ENCODE assay signal across 8 cellular contexts in genomic region chr20:4519530-4519929, GRCh38.
A peak's percentile ranks its signal among the peaks of the same experiment; 100 is the strongest.
DNase-seq lines count a peak whose midpoint lies in the region; ATAC-seq and TF ChIP-seq lines count a peak whose summit lies in the region.

No MANE protein-coding gene starts in this region.

- H3K36me3 Mint-ChIP-seq in activated T-cell treated with anti-CD3 and anti-CD28 coated beads, Interleukin-2, amount 50 U/mL, for 4 hours (ENCODE audit: insufficient read depth), result no peaks in the 10 kb centered on the region

- no peak for ATAC-seq in activated T-cell treated with anti-CD3 and anti-CD28 coated beads, Interleukin-2, amount 50 U/mL, for 4 hours
- no peak for ATAC-seq in stimulated activated naive CD8-positive, alpha-beta T cell treated with anti-CD3 and anti-CD28 coated beads, Interleukin-15, Interleukin-2, amounts not matched to agents 100 U/mL and 50 U/mL, for 24 hours
- no peak for ATAC-seq in sciatic nerve
- no peak for ATAC-seq in GM18511 (IDR thresholded peaks at IDR 0.05; ENCODE audit: unreplicated experiment)

- TF ChIP-seq CTCF in epithelial cell of proximal tubule (conservative IDR thresholded peaks at IDR 0.05; ENCODE audit: low read depth, low read length), result peak; percentile 89

- no peaks in the 10 kb centered on the region for H3K4me1 Mint-ChIP-seq in activated T-cell treated with anti-CD3 and anti-CD28 coated beads, Interleukin-2, amount 50 U/mL, for 4 hours (ENCODE audit: low read depth)

- H3K9me3 Mint-ChIP-seq in activated T-cell treated with anti-CD3 and anti-CD28 coated beads, Interleukin-2, amount 50 U/mL, for 4 hours, result no peaks in the 10 kb centered on the region

- no peak overlapping the region for H3K4me3 Mint-ChIP-seq in activated T-cell treated with anti-CD3 and anti-CD28 coated beads, Interleukin-2, amount 50 U/mL, for 4 hours

- H3K4me3 ChIP-seq in epithelial cell of proximal tubule (ENCODE audit: low read depth, low read length), result no peak overlapping the region

- DNase-seq in activated T-cell treated with anti-CD3 and anti-CD28 coated beads, Interleukin-2, amount 50 U/mL, for 48 hours, result peak; percentile 36 to 45
- DNase-seq in activated T-cell treated with anti-CD3 and anti-CD28 coated beads, Interleukin-2, amount 50 U/mL, for 4 hours, result no peak
- peak; percentile 21 for DNase-seq in NOMO-1 treated with dmso at 0.1 percent for 144 hours (lab: John Stamatoyannopoulos, UW; ENCODE audit: unreplicated experiment)
- DNase-seq in epithelial cell of proximal tubule (ENCODE audit: low read depth), result no peak
- DNase-seq in stimulated activated naive CD8-positive, alpha-beta T cell treated with anti-CD3 and anti-CD28 coated beads, Interleukin-15, Interleukin-2, amounts not matched to agents 100 U/mL and 50 U/mL, for 24 hours, result peak; percentile 18
- DNase-seq in sciatic nerve (ENCODE audit: low spot score), result no peak
- no peak for DNase-seq in NCI-H1436 (lab: John Stamatoyannopoulos, UW)

- peaks cover 29% of the 10 kb centered on the region for H3K27me3 Mint-ChIP-seq in activated T-cell treated with anti-CD3 and anti-CD28 coated beads, Interleukin-2, amount 50 U/mL, for 4 hours (ENCODE audit: low read depth)

- intact Hi-C loops in sciatic nerve (cut with DNase I), result loop anchor here (10.0 kb wide), 1 partner anchor 105 kb away; no protein-coding TSS in a partner anchor

Comparison
In these comparisons a context has a peak if more than half of its experiments do, and no peak if none do; other contexts are left out.
1. DNase-seq: peak in activated T-cell treated with anti-CD3 and anti-CD28 coated beads, Interleukin-2, amount 50 U/mL, for 48 hours (2 of 2), NOMO-1 treated with dmso at 0.1 percent for 144 hours (single experiment) and stimulated activated naive CD8-positive, alpha-beta T cell treated with anti-CD3 and anti-CD28 coated beads, Interleukin-15, Interleukin-2, amounts not matched to agents 100 U/mL and 50 U/mL, for 24 hours (single experiment); none in activated T-cell treated with anti-CD3 and anti-CD28 coated beads, Interleukin-2, amount 50 U/mL, for 4 hours (single experiment), epithelial cell of proximal tubule (single experiment), sciatic nerve (single experiment) and NCI-H1436 (single experiment).